Comparison of ENCODE assay signal across 8 cellular contexts in genomic region chr22:46043816-46044717, GRCh38.
DNase-seq lines count a peak whose midpoint lies in the region; ATAC-seq, FAIRE-seq and TF ChIP-seq lines count a peak whose summit lies in the region.

No MANE protein-coding gene starts in this region.

- TF ChIP-seq CTCF in Peyer's patch (IDR thresholded peaks at IDR 0.05) = no peak
- no peak for TF ChIP-seq CTCF in colonic mucosa (IDR thresholded peaks at IDR 0.05)
- TF ChIP-seq CTCF in lower lobe of right lung (IDR thresholded peaks at IDR 0.05) = no peak

- H3K4me3 ChIP-seq in Peyer's patch = peak overlapping the region; percentile 53 to 84 (median 60)
- peak overlapping the region; percentile 49 for H3K4me3 ChIP-seq in colonic mucosa
- peak overlapping the region; percentile 64 for H3K4me3 ChIP-seq in lower lobe of right lung

- H3K9me3 ChIP-seq in Peyer's patch = no peaks in the 10 kb centered on the region
- no peaks in the 10 kb centered on the region for H3K9me3 ChIP-seq in colonic mucosa
- H3K9me3 ChIP-seq in lower lobe of right lung = no peaks in the 10 kb centered on the region

- no peaks in the 10 kb centered on the region for H3K27me3 ChIP-seq in Peyer's patch
- no peaks in the 10 kb centered on the region for H3K27me3 ChIP-seq in colonic mucosa
- no peaks in the 10 kb centered on the region for H3K27me3 ChIP-seq in lower lobe of right lung (ENCODE audit: low read depth)

- H3K9ac ChIP-seq in colonic mucosa (ENCODE audit: low read depth in 2 of 2, low read length in 2 of 2) = peak overlapping the region; percentile 95

- H3K4me1 ChIP-seq in Peyer's patch = peaks cover 0 to 41% (median 9%) of the 10 kb centered on the region in 4 donors
- H3K4me1 ChIP-seq in colonic mucosa = peaks cover 4% of the 10 kb centered on the region
- H3K4me1 ChIP-seq in lower lobe of right lung = peaks cover 67% of the 10 kb centered on the region

- no peak for FAIRE-seq in GM12891 (lab: Jason Lieb, UNC)

- in situ Hi-C loops in G401 (cut with HindIII; ENCODE audit: low sequenced_read_pairs) = no loop called here

- H3K36me3 ChIP-seq in Peyer's patch (no peaks in the 10 kb centered on the region), colonic mucosa (no peaks in the 10 kb centered on the region), lower lobe of right lung (no peaks in the 10 kb centered on the region)

- intact Hi-C loops in colonic mucosa (cut with DNase I) (no loop called here), lower lobe of right lung (cut with DNase I) (no loop called here)

- peak; percentile 36 to 55 for ATAC-seq in lower lobe of right lung

- TF ChIP-seq POLR2A in Peyer's patch (IDR thresholded peaks at IDR 0.05) (peak in 1 of 2 donors; percentile 26), GM12891 (IDR thresholded peaks at IDR 0.05; ENCODE audit: low read depth, low read length) (no peak)

- H3K27ac ChIP-seq in Peyer's patch = peak overlapping the region; percentile 80 to 89 (median 82)
- H3K27ac ChIP-seq in colonic mucosa = peak overlapping the region; percentile 89
- peak overlapping the region; percentile 92 for H3K27ac ChIP-seq in lower lobe of right lung
- peak overlapping the region; percentile 96 for H3K27ac ChIP-seq in temporal lobe (ENCODE audit: low read depth, low read length)

- DNase-seq in G401 (ENCODE audit: low spot score) = peak; percentile 91
- peak in 2 of 3 donors; percentile 59 to 72 for DNase-seq in Peyer's patch
- peak; percentile 69 for DNase-seq in colonic mucosa
- peak; percentile 60 for DNase-seq in lower lobe of right lung
- no peak for DNase-seq in HuH-7 (ENCODE audit: low spot score)
- DNase-seq in GM12891 (ENCODE audit: insufficient read length, low spot score) = no peak
- no peak for DNase-seq in NCI-H1436 (lab: John Stamatoyannopoulos, UW)

TF ChIP-seq in GM12891, 5 proteins besides CTCF, POLR2A, EP300 and RAD21:
- TF ChIP-seq POLR2AphosphoS5 (IDR thresholded peaks at IDR 0.05; ENCODE audit: low read depth, low read length) (no peak), POU2F2 (IDR thresholded peaks at IDR 0.05; ENCODE audit: low read depth, low read length) (no peak), SPI1 (IDR thresholded peaks at IDR 0.05; ENCODE audit: low read depth, low read length) (no peak), PAX5 (IDR thresholded peaks at IDR 0.05; ENCODE audit: insufficient read depth, low read length, severe bottlenecking) (no peak), TAF1 (IDR thresholded peaks at IDR 0.05; ENCODE audit: low read depth, low read length) (no peak)

Comparison
In these comparisons a context has a peak if more than half of its experiments do, and no peak if none do; other contexts are left out.
1. DNase-seq: peak in G401 (single experiment), Peyer's patch (2 of 3), colonic mucosa (single experiment) and lower lobe of right lung (single experiment); none in HuH-7 (single experiment), GM12891 (single experiment) and NCI-H1436 (single experiment).
2. Peak in every context shown above with its lines, with median percentiles within 50 percentile points of each other: H3K27ac ChIP-seq and H3K4me3 ChIP-seq.